ENCODE assay signal across 10 cellular contexts in genomic region chr4:129218355-129218754, GRCh38.
DNase-seq lines count a peak whose midpoint lies in the region; ATAC-seq and TF ChIP-seq lines count a peak whose summit lies in the region.
"Had no signal": no experiment of that assay in that cellular context is flagged by ENCODE, and none has a peak within 500 bp of the region (broad histone marks: within the 10 kb centered on the region; RNA-seq: fewer than 3 reads in every experiment).

No MANE protein-coding gene starts in this region.

- H3K4me3 Mint-ChIP-seq in brain, result no peak overlapping the region
- H3K4me3 Mint-ChIP-seq: dendritic cell treated with granulocyte-macrophage colony-stimulating factor and Interleukin-4, amounts not matched to agents 40 ng/mL and 50 ng/mL, for 4 days had no signal

- no peaks in the 10 kb centered on the region for H3K36me3 ChIP-seq in MM.1S (replicated peaks; ENCODE audit: insufficient read depth, low read length)

- H3K9ac ChIP-seq in MM.1S (ENCODE audit: low read length), result no peak overlapping the region

- H2AFZ ChIP-seq in MM.1S (ENCODE audit: low read length), result no peak overlapping the region

- no peaks in the 10 kb centered on the region for H3K9me2 ChIP-seq in MM.1S (replicated peaks; ENCODE audit: insufficient read depth, low read length)

- no peaks in the 10 kb centered on the region for H3K79me2 ChIP-seq in MM.1S (ENCODE audit: low read length)

- H3K9me3 Mint-ChIP-seq in brain, result no peaks in the 10 kb centered on the region
- H3K9me3 Mint-ChIP-seq in activated naive CD4-positive, alpha-beta T cell treated with anti-CD3 and anti-CD28 coated beads, Interleukin-2, amount 50 U/mL, for 72 hours, result no peaks in the 10 kb centered on the region
- H3K9me3 Mint-ChIP-seq: dendritic cell treated with granulocyte-macrophage colony-stimulating factor and Interleukin-4, amounts not matched to agents 40 ng/mL and 50 ng/mL, for 4 days had no signal

- no peak overlapping the region for H3K27ac ChIP-seq in MM.1S (ENCODE audit: low read length)

- no peaks in the 10 kb centered on the region for H4K20me1 ChIP-seq in MM.1S (ENCODE audit: insufficient read depth, low read length)

- TF ChIP-seq CTCF in brain (conservative IDR thresholded peaks at IDR 0.05), result peak; percentile 50 to 62
- TF ChIP-seq CTCF in MM.1S (IDR thresholded peaks at IDR 0.05; ENCODE audit: low read length), result no peak

- H3K36me3 Mint-ChIP-seq in brain, result no peaks in the 10 kb centered on the region
- H3K36me3 Mint-ChIP-seq in activated naive CD4-positive, alpha-beta T cell treated with anti-CD3 and anti-CD28 coated beads, Interleukin-2, amount 50 U/mL, for 72 hours, result no peaks in the 10 kb centered on the region

- H3K27me3 Mint-ChIP-seq in brain, result peaks cover 4% of the 10 kb centered on the region
- H3K27me3 Mint-ChIP-seq: dendritic cell treated with granulocyte-macrophage colony-stimulating factor and Interleukin-4, amounts not matched to agents 40 ng/mL and 50 ng/mL, for 4 days had no signal

- no peaks in the 10 kb centered on the region for H3F3A ChIP-seq in MM.1S (ENCODE audit: insufficient read depth, low read length)

- no peak overlapping the region for H3K4me3 ChIP-seq in MM.1S (ENCODE audit: low read length)

- no peak overlapping the region for H3K4me2 ChIP-seq in MM.1S (ENCODE audit: low read depth, low read length)

- no peaks in the 10 kb centered on the region for H3K27me3 ChIP-seq in MM.1S (replicated peaks; ENCODE audit: insufficient read depth, low read length)

- peak; percentile 40 for DNase-seq in ELR (ENCODE audit: low read depth)
- DNase-seq in NCI-H2029 treated with DMSO at 0.1 percent for 48 hours (lab: John Stamatoyannopoulos, UW), result peak; percentile 77
- DNase-seq in mucosa of gallbladder (ENCODE audit: low spot score), result peak; percentile 24
- DNase-seq in MM.1S, result no peak
- DNase-seq in GF-D8 (lab: John Stamatoyannopoulos, UW), result no peak
- no peak for DNase-seq in HK-2 (ENCODE audit: unreplicated experiment)
- DNase-seq in activated naive CD4-positive, alpha-beta T cell treated with anti-CD3 and anti-CD28 coated beads, Interleukin-2, amount 50 U/mL, for 72 hours (ENCODE audit: low spot score in 2 of 2), result no peak
- DNase-seq: NCI-H226 had no signal

- no peaks in the 10 kb centered on the region for H3K9me3 ChIP-seq in MM.1S (replicated peaks; ENCODE audit: insufficient read depth, low read length)

- no peak for ATAC-seq in activated naive CD4-positive, alpha-beta T cell treated with anti-CD3 and anti-CD28 coated beads, Interleukin-2, amount 50 U/mL, for 72 hours

- H3K4me1 ChIP-seq in MM.1S (ENCODE audit: low read length), result no peaks in the 10 kb centered on the region

- H3K27ac Mint-ChIP-seq in brain, result no peak overlapping the region
- no peak overlapping the region for H3K27ac Mint-ChIP-seq in activated naive CD4-positive, alpha-beta T cell treated with anti-CD3 and anti-CD28 coated beads, Interleukin-2, amount 50 U/mL, for 72 hours
- H3K27ac Mint-ChIP-seq: dendritic cell treated with granulocyte-macrophage colony-stimulating factor and Interleukin-4, amounts not matched to agents 40 ng/mL and 50 ng/mL, for 4 days had no signal

- H3K4me1 Mint-ChIP-seq in brain, result peaks cover 20% of the 10 kb centered on the region

Comparison
In these comparisons a context has a peak if more than half of its experiments do, and no peak if none do; other contexts are left out.
1. DNase-seq: peak in ELR (single experiment), NCI-H2029 treated with DMSO at 0.1 percent for 48 hours (single experiment) and mucosa of gallbladder (single experiment); none in MM.1S (single experiment), GF-D8 (single experiment), HK-2 (single experiment) and activated naive CD4-positive, alpha-beta T cell treated with anti-CD3 and anti-CD28 coated beads, Interleukin-2, amount 50 U/mL, for 72 hours (0 of 2).